ENCODE assay signal across 10 cellular contexts in genomic region chr21:26148834-26149354, GRCh38. TPM values are rescaled to one million over a fixed set of nuclear protein-coding genes. Genes with fewer than 3 reads are reported as not detected.
DNase-seq lines count a peak whose midpoint lies in the region; ATAC-seq and TF ChIP-seq lines count a peak whose summit lies in the region.
"Had no signal": no experiment of that assay in that cellular context is flagged by ENCODE, and none has a peak within 500 bp of the region (broad histone marks: within the 10 kb centered on the region; RNA-seq: fewer than 3 reads in every experiment).

No MANE protein-coding gene starts in this region.

- TF ChIP-seq POLR2A in heart left ventricle (IDR thresholded peaks at IDR 0.05) = no peak

- DNase-seq in HCEC 1CT (peak; percentile 57), ascending aorta (ENCODE audit: low spot score in 2 of 2) (no peak), heart left ventricle (no peak), sciatic nerve (ENCODE audit: low spot score) (no peak), OCI-LY7 (ENCODE audit: low spot score) (no peak), medulla oblongata (ENCODE audit: extremely low spot score) (no peak), SW480 (ENCODE audit: low spot score) (no peak)
- DNase-seq in activated CD8-positive, alpha-beta T cell treated with anti-CD3 and anti-CD28 coated beads for 36 hours = no peak
- DNase-seq: cortex of kidney had no signal

- no peaks in the 10 kb centered on the region for H3K27me3 Mint-ChIP-seq in activated CD8-positive, alpha-beta T cell treated with anti-CD3 and anti-CD28 coated beads for 36 hours

- no peak overlapping the region for H3K4me3 Mint-ChIP-seq in activated CD8-positive, alpha-beta T cell treated with anti-CD3 and anti-CD28 coated beads for 36 hours

- POLR2A ChIA-PET in OCI-LY7 (lab: Charles Lee) = no interaction called here
- POLR2A ChIA-PET in activated CD8-positive, alpha-beta T cell treated with anti-CD3 and anti-CD28 coated beads for 36 hours (lab: Charles Lee) = interaction anchor here (0.6 kb wide), 1 partner anchor 34 kb away, joined by 3 read pairs; no protein-coding TSS in a partner anchor

- H3K9me3 ChIP-seq in ascending aorta (no peaks in the 10 kb centered on the region), heart left ventricle (no peaks in the 10 kb centered on the region), OCI-LY7 (ENCODE audit: low read length) (no peaks in the 10 kb centered on the region)

- no peak overlapping the region for H3K4me2 ChIP-seq in OCI-LY7 (ENCODE audit: low read length)

- H2AFZ ChIP-seq in OCI-LY7 (ENCODE audit: low read length) = no peak overlapping the region

- H3K4me1 ChIP-seq in ascending aorta (peaks cover 6 to 25% of the 10 kb centered on the region in 2 donors), heart left ventricle (peaks cover 4 to 42% (median 28%) of the 10 kb centered on the region in 12 donors), OCI-LY7 (ENCODE audit: insufficient read depth, low read length, poor library complexity, severe bottlenecking) (no peaks in the 10 kb centered on the region)

- no TSS peak for BruUV-seq in OCI-LY7 (replicated peaks; lab: Mats Ljungman, UMichigan)

- H3K27ac ChIP-seq in ascending aorta = peak overlapping the region; percentile 76 to 79
- H3K27ac ChIP-seq in heart left ventricle = peak overlapping the region in 11 of 12 donors; percentile 8 to 82 (median 39)
- H3K27ac ChIP-seq in OCI-LY7 (ENCODE audit: low read depth, low read length, poor library complexity, severe bottlenecking) = no peak overlapping the region

- peaks cover 13% of the 10 kb centered on the region for H3K4me1 Mint-ChIP-seq in activated CD8-positive, alpha-beta T cell treated with anti-CD3 and anti-CD28 coated beads for 36 hours (ENCODE audit: low read depth)

- no peaks in the 10 kb centered on the region for H3K9me3 Mint-ChIP-seq in activated CD8-positive, alpha-beta T cell treated with anti-CD3 and anti-CD28 coated beads for 36 hours

- H3K36me3 Mint-ChIP-seq in activated CD8-positive, alpha-beta T cell treated with anti-CD3 and anti-CD28 coated beads for 36 hours (ENCODE audit: low read depth) = peaks cover 6% of the 10 kb centered on the region

- H3K27me3 ChIP-seq in ascending aorta (no peaks in the 10 kb centered on the region), heart left ventricle (no peaks in the 10 kb centered on the region)

- intact Hi-C loops in ascending aorta (cut with DNase I) = loop anchor here (2.0 to 5.0 kb wide), 2 partner anchors 22 to 37 kb away; partner anchors contain the start of gene APP
- intact Hi-C loops in heart left ventricle (cut with DNase I) = no loop called here
- intact Hi-C loops in sciatic nerve (cut with DNase I) = no loop called here
- intact Hi-C loops in OCI-LY7 (cut with micrococcal nuclease; ENCODE audit: unreplicated experiment) = no loop called here
- intact Hi-C loops in activated CD8-positive, alpha-beta T cell treated with anti-CD3 and anti-CD28 coated beads for 36 hours (cut with micrococcal nuclease) = no loop called here

- ATAC-seq in heart left ventricle = peak in 3 of 4 donors; percentile 23 to 61 (median 49)
- ATAC-seq in sciatic nerve = peak; percentile 49
- no peak for ATAC-seq in activated CD8-positive, alpha-beta T cell treated with anti-CD3 and anti-CD28 coated beads for 36 hours

- no peaks in the 10 kb centered on the region for H3K79me2 ChIP-seq in OCI-LY7 (ENCODE audit: insufficient read depth, low read depth, low read length)

- H3K4me3 ChIP-seq in ascending aorta (no peak overlapping the region), heart left ventricle (no peak overlapping the region), OCI-LY7 (ENCODE audit: low read depth, low read length, poor library complexity, severe bottlenecking) (no peak overlapping the region)
- H3K4me3 ChIP-seq: lung had no signal

- H4K20me1 ChIP-seq in OCI-LY7 (ENCODE audit: insufficient read depth, low read length) = no peaks in the 10 kb centered on the region

- TF ChIP-seq CTCF in ascending aorta (IDR thresholded peaks at IDR 0.05) (no peak), heart left ventricle (IDR thresholded peaks at IDR 0.05) (no peak), OCI-LY7 (conservative IDR thresholded peaks at IDR 0.05; ENCODE audit: low read length) (no peak)
- TF ChIP-seq CTCF in activated CD8-positive, alpha-beta T cell treated with anti-CD3 and anti-CD28 coated beads for 36 hours (IDR thresholded peaks at IDR 0.05) = no peak

- H3K36me3 ChIP-seq in ascending aorta (no peaks in the 10 kb centered on the region), heart left ventricle (no peaks in the 10 kb centered on the region), OCI-LY7 (ENCODE audit: insufficient read depth, low read length) (no peaks in the 10 kb centered on the region)

- H3K9me2 ChIP-seq in OCI-LY7 (ENCODE audit: insufficient read depth, low read length) = no peaks in the 10 kb centered on the region

- H3K27ac Mint-ChIP-seq in activated CD8-positive, alpha-beta T cell treated with anti-CD3 and anti-CD28 coated beads for 36 hours = no peak overlapping the region

- CTCF ChIA-PET in OCI-LY7 (lab: Charles Lee; ENCODE audit: unreplicated experiment) = no interaction called here
- CTCF ChIA-PET in activated CD8-positive, alpha-beta T cell treated with anti-CD3 and anti-CD28 coated beads for 36 hours (lab: Charles Lee) = interaction anchor here (2.3 kb wide), 1 partner anchor 21 kb away, joined by 10 read pairs; the partner anchor contains the start of gene APP

RNA-seq across cellular contexts. Expression of gene APP, which starts 21.7 kb away (rescaled TPM):
- 350 TPM for total RNA-seq in ascending aorta
- 100 to 1,000 TPM; 271 to 467 (median 381) TPM for total RNA-seq in heart left ventricle
- polyA plus RNA-seq in heart left ventricle = 100 to 1,000 TPM; 103 to 231 TPM
- 497 TPM for total RNA-seq in sciatic nerve
- total RNA-seq in OCI-LY7 (2014; rRNA removed; shearing (Covaris generic)) = not detected in 2 replicates
- 0.55 TPM in 1 of 2 replicates, not detected in the other for total RNA-seq in OCI-LY7 (2022)
- 10 to 100 TPM; 39.3 to 39.4 TPM for total RNA-seq in activated CD8-positive, alpha-beta T cell treated with anti-CD3 and anti-CD28 coated beads for 36 hours

Comparison
In these comparisons a context has a peak if more than half of its experiments do, and no peak if none do; other contexts are left out.
1. RNA of gene APP, which starts 21.7 kb away (total RNA-seq): 497 TPM in sciatic nerve (single experiment), 271 to 467 TPM in heart left ventricle, 350 TPM in ascending aorta (single experiment) and 39.3 to 39.4 TPM in activated CD8-positive, alpha-beta T cell treated with anti-CD3 and anti-CD28 coated beads for 36 hours; 0.55 TPM in OCI-LY7; every median in the first group is over 10 times any median in the second.